8 cellular contexts compared by ENCODE assay signal in genomic region chr1:21573971-21574458, GRCh38.
DNase-seq lines count a peak whose midpoint lies in the region; ATAC-seq and TF ChIP-seq lines count a peak whose summit lies in the region.

No MANE protein-coding gene starts in this region.

- TF ChIP-seq CTCF in NB4 (IDR thresholded peaks at IDR 0.05; ENCODE audit: low read depth, low read length) (peak; percentile 51), epithelial cell of proximal tubule (conservative IDR thresholded peaks at IDR 0.05; ENCODE audit: low read depth, low read length) (peak; percentile 82), vagina (IDR thresholded peaks at IDR 0.05) (peak in 1 of 3 experiments; percentile 11)

- no peak for ATAC-seq in GM21381 (IDR thresholded peaks at IDR 0.05; ENCODE audit: unreplicated experiment)
- no peak for ATAC-seq in HG02623 (IDR thresholded peaks at IDR 0.05; ENCODE audit: unreplicated experiment)

- DNase-seq in GM04504 (ENCODE audit: low read depth) (peak; percentile 52), NB4 (ENCODE audit: low read depth) (peak; percentile 70), SJSA1 (ENCODE audit: low read depth in 1 of 2, low spot score in 2 of 2) (peak; percentile 88 to 97), epithelial cell of proximal tubule (ENCODE audit: low read depth) (no peak), myocyte (ENCODE audit: low read depth) (peak; percentile 81), vagina (ENCODE audit: extremely low spot score in 2 of 2) (no peak)

- intact Hi-C loops in vagina (cut with DNase I): no loop called here

- H3K9me3 ChIP-seq in SJSA1 (replicated peaks) (no peaks in the 10 kb centered on the region), vagina (no peaks in the 10 kb centered on the region)

- no peak overlapping the region for H3K4me3 ChIP-seq in NB4 (ENCODE audit: low read depth, low read length)
- no peak overlapping the region for H3K4me3 ChIP-seq in SJSA1
- no peak overlapping the region for H3K4me3 ChIP-seq in epithelial cell of proximal tubule (ENCODE audit: low read depth, low read length)
- no peak overlapping the region for H3K4me3 ChIP-seq in vagina

- no peaks in the 10 kb centered on the region for H3K27me3 ChIP-seq in SJSA1 (replicated peaks)
- no peaks in the 10 kb centered on the region for H3K27me3 ChIP-seq in vagina

- peak overlapping the region; percentile 94 for H3K27ac ChIP-seq in SJSA1
- H3K27ac ChIP-seq in vagina: no peak overlapping the region

- H3K4me1 ChIP-seq in SJSA1 (replicated peaks): peaks cover 49% of the 10 kb centered on the region
- peaks cover 8% of the 10 kb centered on the region for H3K4me1 ChIP-seq in vagina

- TF ChIP-seq POLR2A in NB4 (IDR thresholded peaks at IDR 0.05; ENCODE audit: extremely low read depth, insufficient read length) (no peak), vagina (IDR thresholded peaks at IDR 0.05) (no peak)

- H3K36me3 ChIP-seq in SJSA1: peaks cover 43% of the 10 kb centered on the region
- H3K36me3 ChIP-seq in vagina: no peaks in the 10 kb centered on the region

Comparison
In these comparisons a context has a peak if more than half of its experiments do, and no peak if none do; other contexts are left out.
1. DNase-seq: peak in GM04504 (single experiment), NB4 (single experiment), SJSA1 (2 of 2) and myocyte (single experiment); none in epithelial cell of proximal tubule (single experiment) and vagina (0 of 2).